Comparison of ENCODE assay signal across 8 cellular contexts in the genomic region with DNA sequence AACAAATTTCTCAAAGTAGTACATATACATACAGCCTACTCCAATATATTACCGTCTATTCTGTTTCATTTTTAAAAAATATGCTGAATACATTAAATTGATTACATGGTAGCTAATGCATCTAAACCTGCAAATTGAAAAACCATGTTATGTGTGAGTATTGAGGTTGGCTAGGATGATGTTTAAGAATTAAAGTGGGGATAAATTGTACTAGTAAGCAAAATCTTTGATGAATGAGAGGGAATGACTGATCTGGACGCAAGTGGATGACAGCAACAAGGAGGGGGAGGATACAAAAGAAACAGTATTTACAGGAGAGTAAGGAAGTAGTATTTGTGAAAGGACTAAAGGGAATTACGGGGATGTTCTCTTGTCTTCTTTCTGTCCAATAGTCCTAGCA. TPM values are rescaled to one million over a fixed set of nuclear protein-coding genes. Genes with fewer than 3 reads are reported as not detected.
"Had no signal": no experiment of that assay in that cellular context is flagged by ENCODE, and none has a peak within 500 bp of the region (broad histone marks: within the 10 kb centered on the region; RNA-seq: fewer than 3 reads in every experiment).

No MANE protein-coding gene starts in this region.

- H3K27me3 Mint-ChIP-seq: IgD-negative memory B cell had no signal

- H3K4me3 ChIP-seq: GM23338 had no signal

- H2AFZ ChIP-seq: GM23338 had no signal

- H3K27ac Mint-ChIP-seq: GM23338 had no signal

- ATAC-seq: GM23338 had no signal

- H3K4me3 Mint-ChIP-seq: GM23338, H9, IgD-negative memory B cell had no signal

- DNase-seq: H9, HCEC 1CT had no signal

- H3K4me1 Mint-ChIP-seq: GM23338, H9 had no signal

- H3K9me3 Mint-ChIP-seq: GM23338, H9, IgD-negative memory B cell had no signal

- H3K4me2 ChIP-seq: GM23338 had no signal

- FAIRE-seq: H1, H54, HTR-8/SVneo had no signal

RNA-seq across cellular contexts. Expression of gene IL5, which starts 50.8 kb away (rescaled TPM):
- total RNA-seq: GM23338, H1, H9, HT-29 had no signal
- polyA plus RNA-seq: GM23338, H1, IgD-negative memory B cell had no signal
